Comparison of ENCODE assay signal across 24 cellular contexts in the genomic region with DNA sequence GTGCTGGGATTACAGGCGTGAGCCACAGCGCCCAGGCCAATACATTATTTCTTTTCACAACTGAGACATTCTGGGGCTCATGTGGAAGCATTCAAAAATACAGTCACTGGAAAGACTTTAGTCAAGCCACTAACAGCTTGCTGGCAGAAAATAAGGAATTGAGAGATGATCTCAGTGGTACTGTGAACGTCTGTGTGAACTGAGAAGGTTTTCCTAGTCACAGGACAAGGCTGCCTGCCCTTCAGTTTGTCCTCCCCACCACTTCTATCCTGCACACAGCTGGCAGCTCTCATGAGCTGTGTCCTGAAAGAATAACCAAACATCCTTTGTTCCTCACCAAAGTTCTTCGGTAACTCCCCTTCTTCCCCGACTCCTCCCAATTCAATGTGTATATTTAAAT. TPM values are rescaled to one million over a fixed set of nuclear protein-coding genes. Genes with fewer than 3 reads are reported as not detected.
"Had no signal": no experiment of that assay in that cellular context is flagged by ENCODE, and none has a peak within 500 bp of the region (broad histone marks: within the 10 kb centered on the region; RNA-seq: fewer than 3 reads in every experiment).

No MANE protein-coding gene starts in this region.

- H3K27ac ChIP-seq: colonic mucosa, epithelial cell of prostate, esophagus muscularis mucosa, gastrocnemius medialis, neural progenitor cell, parathyroid adenoma, sigmoid colon, stomach, thyroid gland, vagina had no signal

- ATAC-seq: gastrocnemius medialis; mucosa of descending colon; natural killer cell treated with Interleukin-12 subunit alpha and Interleukin-12 subunit beta and Interleukin-15 and Interleukin-18, amount 100 ng/mL, for 72 hours; stimulated activated effector memory CD8-positive, alpha-beta T cell treated with anti-CD3 and anti-CD28 coated beads, Interleukin-12 subunit alpha, Interleukin-12 subunit beta, amount 100 ng/mL, for 72 hours had no signal

- H3K36me3 ChIP-seq: colonic mucosa, esophagus muscularis mucosa, gastrocnemius medialis, neural progenitor cell, sigmoid colon, stomach, thyroid gland, vagina had no signal

- H3K27me3 ChIP-seq: colonic mucosa, esophagus muscularis mucosa, gastrocnemius medialis, neural progenitor cell, sigmoid colon, thyroid gland, vagina had no signal

- H3K4me1 ChIP-seq: colonic mucosa, gastrocnemius medialis, neural progenitor cell, parathyroid adenoma, stomach, thyroid gland, vagina had no signal

- H3K9me3 ChIP-seq: colonic mucosa, esophagus muscularis mucosa, gastrocnemius medialis, mucosa of descending colon, sigmoid colon, stomach, thyroid gland, vagina had no signal

- DNase-seq: colonic mucosa; effector CD8-positive, alpha-beta T cell; endodermal cell; foreskin fibroblast; gastrocnemius medialis; head of caudate nucleus; mesenchymal stem cell; mucosa of descending colon; naive B cell; sigmoid colon; stimulated activated CD4-positive, alpha-beta T cell treated with anti-CD3 and anti-CD28 coated beads, Interleukin-2, amount 100 ng/mL, for 24 hours; stimulated activated CD4-positive, alpha-beta T cell treated with anti-CD3 and anti-CD28 coated beads, Interleukin-4, amount 100 ng/mL, for 24 hours; stimulated activated naive CD4-positive, alpha-beta T cell treated with Interleukin-2 at 50 U/mL for 16 hours; stomach; thyroid gland; trophoblast cell had no signal

- H3K4me3 ChIP-seq: colonic mucosa, esophagus muscularis mucosa, gastrocnemius medialis, mucosa of descending colon, neural progenitor cell, sigmoid colon, stomach, thyroid gland, vagina had no signal

RNA-seq across cellular contexts. Expression of a gene that starts 31.3 kb away (rescaled TPM):
- total RNA-seq: natural killer cell treated with Interleukin-12 subunit alpha and Interleukin-12 subunit beta and Interleukin-15 and Interleukin-18, amount 100 ng/mL, for 72 hours; progenitor cell of endocrine pancreas had no signal
